ENCODE assay signal across 10 cellular contexts in genomic region chr16:28637765-28638164, GRCh38. TPM values are rescaled to one million over a fixed set of nuclear protein-coding genes. Genes with fewer than 3 reads are reported as not detected.
"Had no signal": no experiment of that assay in that cellular context is flagged by ENCODE, and none has a peak within 500 bp of the region (broad histone marks: within the 10 kb centered on the region; RNA-seq: fewer than 3 reads in every experiment).

TSS of gene NPIPB8 (plus strand) at chr16:28638065. CDS start at chr16:28638361, 296 bp downstream.

RNA-seq across cellular contexts. Expression of gene NPIPB8, which starts in this region (rescaled TPM):
- total RNA-seq: neural crest cell, omental fat pad, osteocyte, pulmonary artery endothelial cell, right atrium auricular region, smooth muscle cell, thoracic aorta, vagina had no signal
- polyA plus RNA-seq: pancreas, spleen had no signal
